21 cellular contexts compared by ENCODE assay signal in genomic region chr7:46759711-46760480, GRCh38.
DNase-seq lines count a peak whose midpoint lies in the region; ATAC-seq, FAIRE-seq and TF ChIP-seq lines count a peak whose summit lies in the region.
"Had no signal": no experiment of that assay in that cellular context is flagged by ENCODE, and none has a peak within 500 bp of the region (broad histone marks: within the 10 kb centered on the region; RNA-seq: fewer than 3 reads in every experiment).

No MANE protein-coding gene starts in this region.

- dilution Hi-C loops in endothelial cell of umbilical vein (cut with MboI; ENCODE audit: extremely low pct_ligation_motif_present, low sequenced_read_pairs), result no loop called here

- H3K9me3 ChIP-seq in endothelial cell of umbilical vein (replicated peaks; ENCODE audit: control insufficient read depth, insufficient read depth, low read length), result no peaks in the 10 kb centered on the region
- H3K9me3 ChIP-seq: SJCRH30 had no signal

- H3K27ac Mint-ChIP-seq in natural killer cell, result no peak overlapping the region
- H3K27ac Mint-ChIP-seq: activated CD4-positive, alpha-beta T cell treated with anti-CD3 and anti-CD28 coated beads for 36 hours; activated naive CD4-positive, alpha-beta T cell treated with anti-CD3 and anti-CD28 coated beads, Interleukin-2, amount 50 U/mL, for 72 hours; CD4-positive, CD25-positive, alpha-beta regulatory T cell; progenitor cell of endocrine pancreas; stimulated activated naive B cell treated with anti-CD40 and anti-IgM and Interleukin-4, amounts not matched to agents 10 μg/mL and 1 μg/mL and 100 μg/mL, for 72 hours; type B pancreatic cell had no signal

- H3K27me3 ChIP-seq in endothelial cell of umbilical vein (ENCODE audit: control insufficient read depth in 2 of 2, insufficient read depth in 2 of 2, low read length in 2 of 2), result no peaks in the 10 kb centered on the region
- H3K27me3 ChIP-seq: SJCRH30 had no signal

- FAIRE-seq in RCC 7860 (lab: Jason Lieb, UNC) (peak; percentile 68), endothelial cell of umbilical vein (lab: Jason Lieb, UNC) (peak; percentile 59)

- no peak overlapping the region for H2AFZ ChIP-seq in endothelial cell of umbilical vein (ENCODE audit: low read depth, low read length)

- H3K9me3 Mint-ChIP-seq in natural killer cell, result peaks cover 9 to 10% of the 10 kb centered on the region in 2 donors

- POLR2A ChIA-PET in endothelial cell of umbilical vein (lab: Charles Lee), result no interaction called here

- H3K79me2 ChIP-seq in endothelial cell of umbilical vein (ENCODE audit: control insufficient read depth, insufficient read depth, low read length), result no peaks in the 10 kb centered on the region

- CTCF ChIA-PET in endothelial cell of umbilical vein (lab: Charles Lee), result interaction anchor here (1.2 kb wide), 1 partner anchor 341 kb away, joined by 4 read pairs; no protein-coding TSS in a partner anchor

- TF ChIP-seq POLR2A in endothelial cell of umbilical vein (IDR thresholded peaks at IDR 0.05; ENCODE audit: low read depth, low read length), result no peak

- H3K27me3 Mint-ChIP-seq in natural killer cell (ENCODE audit: low read depth in 2 of 2), result no peaks in the 10 kb centered on the region
- H3K27me3 Mint-ChIP-seq: activated CD4-positive, alpha-beta T cell treated with anti-CD3 and anti-CD28 coated beads for 36 hours; CD4-positive, CD25-positive, alpha-beta regulatory T cell; progenitor cell of endocrine pancreas; stimulated activated naive B cell treated with anti-CD40 and anti-IgM and Interleukin-4, amounts not matched to agents 10 μg/mL and 1 μg/mL and 100 μg/mL, for 72 hours; type B pancreatic cell had no signal

- DNase-seq in GM04503 (ENCODE audit: low read depth) (peak; percentile 86), RCC 7860 (ENCODE audit: low spot score) (no peak), endothelial cell of umbilical vein (ENCODE audit: low read depth, low spot score) (peak; percentile 58), renal cortical epithelial cell (ENCODE audit: low read depth) (peak; percentile 69), posterior cingulate gyrus (no peak), natural killer cell (no peak), mucosa of gallbladder (ENCODE audit: low spot score) (no peak)
- no peak for DNase-seq in activated T-cell treated with anti-CD3 and anti-CD28 coated beads, Interleukin-2, amount 50 U/mL, for 1 hour
- DNase-seq: activated CD4-positive, alpha-beta T cell treated with anti-CD3 and anti-CD28 coated beads for 36 hours; activated T-cell treated with anti-CD3 and anti-CD28 coated beads for 4 hours; CD4-positive, CD25-positive, alpha-beta regulatory T cell; DND-41; effector memory CD4-positive, alpha-beta T cell; NCI-H1694 treated with DMSO at 0.1 percent for 48 hours; SJCRH30; stimulated activated CD4-positive, alpha-beta T cell treated with anti-CD3 and anti-CD28 coated beads, Interleukin-12 subunit alpha, Interleukin-12 subunit beta, amount 100 ng/mL, for 4 hours; stimulated activated naive B cell treated with anti-CD40 and anti-IgM and Interleukin-4, amounts not matched to agents 10 μg/mL and 1 μg/mL and 100 μg/mL, for 72 hours; T-helper 9 cell had no signal

- H3K27ac ChIP-seq in endothelial cell of umbilical vein (ENCODE audit: insufficient read depth, low read depth, low read length), result no peak overlapping the region
- H3K27ac ChIP-seq: SJCRH30 had no signal

- H3K4me3 Mint-ChIP-seq in natural killer cell, result no peak overlapping the region
- H3K4me3 Mint-ChIP-seq: activated CD4-positive, alpha-beta T cell treated with anti-CD3 and anti-CD28 coated beads for 36 hours; CD4-positive, CD25-positive, alpha-beta regulatory T cell; stimulated activated naive B cell treated with anti-CD40 and anti-IgM and Interleukin-4, amounts not matched to agents 10 μg/mL and 1 μg/mL and 100 μg/mL, for 72 hours; type B pancreatic cell had no signal

- H3K4me1 ChIP-seq in endothelial cell of umbilical vein (ENCODE audit: control insufficient read depth, extremely low read depth, insufficient read depth, low read length), result peaks cover 33% of the 10 kb centered on the region

- H3K4me3 ChIP-seq in endothelial cell of umbilical vein (replicated peaks in 1 of 3; ENCODE audit: insufficient read depth in 1 of 3, low read depth in 1 of 3, low read length in 3 of 3), result no peak overlapping the region
- H3K4me3 ChIP-seq: SJCRH30 had no signal

- no peaks in the 10 kb centered on the region for H3K36me3 ChIP-seq in endothelial cell of umbilical vein (ENCODE audit: control insufficient read depth in 2 of 2, extremely low read depth in 1 of 2, insufficient read depth in 2 of 2, low read length in 2 of 2)
- H3K36me3 ChIP-seq: SJCRH30 had no signal

- H3K4me1 Mint-ChIP-seq in natural killer cell, result no peaks in the 10 kb centered on the region
- H3K4me1 Mint-ChIP-seq: activated CD4-positive, alpha-beta T cell treated with anti-CD3 and anti-CD28 coated beads for 36 hours; CD4-positive, CD25-positive, alpha-beta regulatory T cell; stimulated activated naive B cell treated with anti-CD40 and anti-IgM and Interleukin-4, amounts not matched to agents 10 μg/mL and 1 μg/mL and 100 μg/mL, for 72 hours had no signal

- H3K4me2 ChIP-seq in endothelial cell of umbilical vein (ENCODE audit: insufficient read depth, low read length), result no peak overlapping the region

- H4K20me1 ChIP-seq in endothelial cell of umbilical vein (replicated peaks; ENCODE audit: control insufficient read depth, extremely low read depth, insufficient read depth, low read length), result no peaks in the 10 kb centered on the region

- TF ChIP-seq CTCF in endothelial cell of umbilical vein (IDR thresholded peaks at IDR 0.05; ENCODE audit: extremely low read depth in 1 of 2, insufficient read depth in 1 of 2, low read depth in 1 of 2, low read length in 2 of 2) (no peak), natural killer cell (IDR thresholded peaks at IDR 0.05) (no peak)

- ATAC-seq in natural killer cell, result no peak
- ATAC-seq: activated CD4-positive, alpha-beta T cell treated with anti-CD3 and anti-CD28 coated beads for 36 hours; activated naive CD4-positive, alpha-beta T cell treated with anti-CD3 and anti-CD28 coated beads, Interleukin-2, amount 50 U/mL, for 72 hours; stimulated activated naive B cell treated with anti-CD40 and anti-IgM and Interleukin-4, amounts not matched to agents 10 μg/mL and 1 μg/mL and 100 μg/mL, for 72 hours had no signal

- intact Hi-C loops in endothelial cell of umbilical vein (cut with micrococcal nuclease) (loop anchor here (5.0 to 10.0 kb wide), 3 partner anchors 172 to 1025 kb away; no protein-coding TSS in a partner anchor), posterior cingulate gyrus (cut with DNase I) (no loop called here), natural killer cell (cut with micrococcal nuclease) (no loop called here)

- no TSS peak for BruUV-seq in endothelial cell of umbilical vein (replicated peaks; lab: Mats Ljungman, UMichigan)

- no peaks in the 10 kb centered on the region for H3K36me3 Mint-ChIP-seq in natural killer cell
- H3K36me3 Mint-ChIP-seq: activated naive CD4-positive, alpha-beta T cell treated with anti-CD3 and anti-CD28 coated beads, Interleukin-2, amount 50 U/mL, for 72 hours; CD4-positive, CD25-positive, alpha-beta regulatory T cell; stimulated activated naive B cell treated with anti-CD40 and anti-IgM and Interleukin-4, amounts not matched to agents 10 μg/mL and 1 μg/mL and 100 μg/mL, for 72 hours; type B pancreatic cell had no signal

- H3K9me1 ChIP-seq in endothelial cell of umbilical vein (replicated peaks; ENCODE audit: control insufficient read depth, extremely low read depth, insufficient read depth, low read length), result no peaks in the 10 kb centered on the region

- H3K9ac ChIP-seq in endothelial cell of umbilical vein (replicated peaks; ENCODE audit: extremely low read depth, insufficient read depth, low read length), result no peak overlapping the region

TF ChIP-seq in endothelial cell of umbilical vein, 7 proteins besides CTCF, POLR2A, EP300 and RAD21:
- TF ChIP-seq MYC (IDR thresholded peaks at IDR 0.05; ENCODE audit: low read depth, low read length), result no peak
- no peak for TF ChIP-seq MAX (IDR thresholded peaks at IDR 0.05; ENCODE audit: insufficient read depth, insufficient read length)
- TF ChIP-seq FOS (IDR thresholded peaks at IDR 0.05; ENCODE audit: borderline replicate concordance, insufficient read depth, low read length), result peak; percentile 30
- TF ChIP-seq POLR2AphosphoS5 (IDR thresholded peaks at IDR 0.05; ENCODE audit: insufficient read depth, low read depth, low read length), result no peak

Comparison
In these comparisons a context has a peak if more than half of its experiments do, and no peak if none do; other contexts are left out.
1. DNase-seq: peak in GM04503 (single experiment), endothelial cell of umbilical vein (single experiment) and renal cortical epithelial cell (single experiment); none in RCC 7860 (single experiment), posterior cingulate gyrus (0 of 10), activated T-cell treated with anti-CD3 and anti-CD28 coated beads, Interleukin-2, amount 50 U/mL, for 1 hour (single experiment), natural killer cell (single experiment) and mucosa of gallbladder (single experiment).